Comparison of ENCODE assay signal across 9 cellular contexts in the genomic region with DNA sequence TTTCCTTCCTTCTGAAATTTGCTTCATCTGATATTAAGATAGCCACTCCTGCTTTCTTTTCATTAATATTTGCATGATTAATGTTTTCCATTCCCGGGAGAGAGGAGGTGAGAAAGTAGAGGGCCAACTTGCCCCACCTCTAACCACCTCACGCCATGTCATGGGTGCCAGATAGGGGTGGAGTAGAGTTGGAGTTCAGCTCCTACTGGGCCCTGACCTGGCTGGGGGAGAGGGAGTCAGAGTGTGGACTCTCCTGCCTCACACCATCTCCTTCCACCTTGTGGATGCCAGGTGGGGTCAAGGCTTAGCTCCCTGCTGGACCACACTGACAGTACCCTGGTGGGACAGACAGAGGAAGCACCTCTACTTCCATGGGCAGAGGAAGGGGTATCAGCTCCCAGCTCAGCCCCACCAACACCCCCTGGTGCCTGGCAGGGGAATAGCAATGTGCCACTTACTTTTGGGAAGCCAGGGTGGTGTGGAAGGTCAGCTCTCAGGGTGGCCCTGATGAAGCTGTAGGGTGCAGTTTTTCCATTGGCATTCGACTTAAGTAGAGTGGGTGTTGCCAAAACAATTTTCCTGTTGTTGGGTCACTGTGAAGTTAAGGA. TPM values are rescaled to one million over a fixed set of nuclear protein-coding genes. Genes with fewer than 3 reads are reported as not detected.
DNase-seq lines count a peak whose midpoint lies in the region; ATAC-seq and TF ChIP-seq lines count a peak whose summit lies in the region.
"Had no signal": no experiment of that assay in that cellular context is flagged by ENCODE, and none has a peak within 500 bp of the region (broad histone marks: within the 10 kb centered on the region; RNA-seq: fewer than 3 reads in every experiment).

No MANE protein-coding gene starts in this region.

- H3K9me3 Mint-ChIP-seq in stimulated activated naive B cell treated with anti-CD40 and anti-IgM and Interleukin-4, amounts not matched to agents 10 μg/mL and 1 μg/mL and 100 μg/mL, for 72 hours, result peaks cover 5 to 6% of the 10 kb centered on the region in 2 donors

- H3K27ac Mint-ChIP-seq in stimulated activated naive B cell treated with anti-CD40 and anti-IgM and Interleukin-4, amounts not matched to agents 10 μg/mL and 1 μg/mL and 100 μg/mL, for 72 hours, result no peak overlapping the region

- peak; percentile 92 for TF ChIP-seq CTCF in WERI-Rb-1 (IDR thresholded peaks at IDR 0.05; ENCODE audit: low read depth, low read length)

- H3K9me3 ChIP-seq in WERI-Rb-1 (ENCODE audit: severe bottlenecking), result peaks cover 2% of the 10 kb centered on the region

- peaks cover 18 to 33% of the 10 kb centered on the region in 2 donors for H3K36me3 Mint-ChIP-seq in stimulated activated naive B cell treated with anti-CD40 and anti-IgM and Interleukin-4, amounts not matched to agents 10 μg/mL and 1 μg/mL and 100 μg/mL, for 72 hours

- no peaks in the 10 kb centered on the region for H3K27me3 Mint-ChIP-seq in stimulated activated naive B cell treated with anti-CD40 and anti-IgM and Interleukin-4, amounts not matched to agents 10 μg/mL and 1 μg/mL and 100 μg/mL, for 72 hours

- H3K36me3 ChIP-seq in WERI-Rb-1, result peaks cover 27% of the 10 kb centered on the region

- ATAC-seq in esophagus mucosa (peak; percentile 42), GM18520 (IDR thresholded peaks at IDR 0.05; ENCODE audit: unreplicated experiment) (no peak), GM19452 (IDR thresholded peaks at IDR 0.05; ENCODE audit: unreplicated experiment) (no peak)
- ATAC-seq in stimulated activated naive B cell treated with anti-CD40 and anti-IgM and Interleukin-4, amounts not matched to agents 10 μg/mL and 1 μg/mL and 100 μg/mL, for 72 hours (replicated peaks), result peak; percentile 49 to 60

- DNase-seq in activated naive CD4-positive, alpha-beta T cell treated with Interleukin-2 at 50 U/mL for 16 hours, result peak; percentile 52
- no peak for DNase-seq in activated naive CD4-positive, alpha-beta T cell (lab: John Stamatoyannopoulos, UW)
- DNase-seq in WERI-Rb-1 (peak; percentile 47), posterior vena cava (ENCODE audit: low spot score) (no peak)
- no peak for DNase-seq in stimulated activated naive B cell treated with anti-CD40 and anti-IgM and Interleukin-4, amounts not matched to agents 10 μg/mL and 1 μg/mL and 100 μg/mL, for 72 hours

- intact Hi-C loops in posterior vena cava (cut with DNase I), result no loop called here

- H3K27ac ChIP-seq in WERI-Rb-1, result no peak overlapping the region
- H3K27ac ChIP-seq: skin epidermis had no signal

- H3K4me3 Mint-ChIP-seq in stimulated activated naive B cell treated with anti-CD40 and anti-IgM and Interleukin-4, amounts not matched to agents 10 μg/mL and 1 μg/mL and 100 μg/mL, for 72 hours, result no peak overlapping the region

- H3K27me3 ChIP-seq in WERI-Rb-1 (ENCODE audit: insufficient read depth, low read depth, severe bottlenecking), result no peaks in the 10 kb centered on the region

- H3K4me1 Mint-ChIP-seq in stimulated activated naive B cell treated with anti-CD40 and anti-IgM and Interleukin-4, amounts not matched to agents 10 μg/mL and 1 μg/mL and 100 μg/mL, for 72 hours, result peaks cover 0 to 2% of the 10 kb centered on the region in 2 donors

- H3K4me3 ChIP-seq in WERI-Rb-1 (ENCODE audit: low read depth, low read length), result no peak overlapping the region
- H3K4me3 ChIP-seq: skin epidermis had no signal

RNA-seq across cellular contexts. Expression of a gene that starts 28.0 kb away (rescaled TPM):
- total RNA-seq in esophagus mucosa (4.1 TPM), posterior vena cava (10 to 100 TPM; 21.4 to 28.3 TPM)

RNA-seq across cellular contexts. Expression of a gene that starts 44.8 kb away (rescaled TPM):
- total RNA-seq in esophagus mucosa (not detected), posterior vena cava (not detected)

Comparison
In these comparisons a context has a peak if more than half of its experiments do, and no peak if none do; other contexts are left out.
1. DNase-seq: peak in activated naive CD4-positive, alpha-beta T cell treated with Interleukin-2 at 50 U/mL for 16 hours (single experiment) and WERI-Rb-1 (single experiment); none in activated naive CD4-positive, alpha-beta T cell (0 of 4), stimulated activated naive B cell treated with anti-CD40 and anti-IgM and Interleukin-4, amounts not matched to agents 10 μg/mL and 1 μg/mL and 100 μg/mL, for 72 hours (single experiment) and posterior vena cava (single experiment).
2. ATAC-seq: peak in esophagus mucosa (single experiment) and stimulated activated naive B cell treated with anti-CD40 and anti-IgM and Interleukin-4, amounts not matched to agents 10 μg/mL and 1 μg/mL and 100 μg/mL, for 72 hours (2 of 2); none in GM18520 (single experiment) and GM19452 (single experiment).